9 cellular contexts compared by ENCODE assay signal in the genomic region with DNA sequence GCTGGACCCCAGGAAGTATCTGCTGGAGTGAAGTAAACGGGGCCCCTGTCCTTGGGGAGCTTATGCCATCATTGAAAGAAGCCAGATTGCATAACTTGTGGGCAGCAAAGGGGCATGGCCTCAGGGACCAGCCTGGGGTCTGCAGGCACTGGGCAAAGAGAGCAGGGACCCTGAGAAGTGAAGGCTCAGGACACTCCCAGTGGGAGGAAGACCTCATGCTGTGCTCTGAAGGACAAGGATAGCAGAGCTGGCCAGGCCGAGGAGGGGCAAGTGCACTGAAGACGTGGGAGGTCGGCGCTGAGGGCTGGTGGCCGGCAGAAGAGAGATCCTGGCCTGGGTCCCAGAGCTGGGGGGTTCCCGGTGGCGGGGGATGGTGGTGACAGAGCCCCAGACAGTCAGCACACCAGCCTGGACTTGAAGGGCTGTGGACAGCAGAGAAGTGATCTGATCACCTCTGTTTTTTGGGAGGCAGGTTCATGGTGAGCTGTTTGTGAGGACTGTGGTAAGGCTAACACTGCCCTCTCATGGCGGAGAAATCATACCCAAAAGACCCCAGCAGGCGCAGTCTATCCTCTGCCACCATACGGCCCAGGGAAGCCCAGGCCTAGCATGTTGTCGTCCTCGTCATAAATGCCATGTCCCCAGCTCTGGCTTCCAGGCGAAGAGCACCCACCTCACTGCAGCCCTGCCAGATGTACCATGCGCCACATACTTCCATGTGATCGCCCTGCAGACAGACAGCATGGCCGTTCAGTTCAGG. TPM values are rescaled to one million over a fixed set of nuclear protein-coding genes. Genes with fewer than 3 reads are reported as not detected.
DNase-seq lines count a peak whose midpoint lies in the region; ATAC-seq and TF ChIP-seq lines count a peak whose summit lies in the region.
"Had no signal": no experiment of that assay in that cellular context is flagged by ENCODE, and none has a peak within 500 bp of the region (broad histone marks: within the 10 kb centered on the region; RNA-seq: fewer than 3 reads in every experiment).

No MANE protein-coding gene starts in this region.

- RAD21 ChIA-PET in HCT116 (lab: Charles Lee; ENCODE audit: low non-redundant PET in 1 of 2, low total read pairs in 2 of 2, uncharacterized antibody in 2 of 2, unreplicated experiment in 2 of 2) = interaction anchor here (0.7 to 1.4 kb wide), 3 partner anchors 29 to 222 kb away, joined by 3 to 4 read pairs (median 4); partner anchors contain the start of gene ODAD4 (in 1 of the 2)

- no peak for TF ChIP-seq POLR2A in HCT116 (IDR thresholded peaks at IDR 0.05; ENCODE audit: borderline replicate concordance, extremely low read depth, insufficient read depth, insufficient read length)

- H3K79me2 ChIP-seq in HCT116 (ENCODE audit: insufficient read depth, low read length) = no peaks in the 10 kb centered on the region
- no peaks in the 10 kb centered on the region for H3K79me2 ChIP-seq in smooth muscle cell (ENCODE audit: low read depth)

- no peaks in the 10 kb centered on the region for H3F3A ChIP-seq in smooth muscle cell (ENCODE audit: low read depth)

- peak; percentile 81 for TF ChIP-seq RAD21 in HCT116 (IDR thresholded peaks at IDR 0.05; ENCODE audit: low read depth)

- H3K4me1 ChIP-seq in HCT116 (ENCODE audit: control insufficient read depth in 1 of 2, insufficient read depth in 2 of 2, low read length in 2 of 2) = no peaks in the 10 kb centered on the region
- H3K4me1 ChIP-seq in RWPE2 (ENCODE audit: insufficient read depth, poor library complexity, severe bottlenecking) = no peaks in the 10 kb centered on the region
- H3K4me1 ChIP-seq in smooth muscle cell (ENCODE audit: low read depth) = peaks cover 9% of the 10 kb centered on the region

- no peaks in the 10 kb centered on the region for H3K9me3 ChIP-seq in HCT116 (ENCODE audit: control insufficient read depth in 1 of 2, insufficient read depth in 1 of 2, low read depth in 1 of 2, low read length in 2 of 2)
- H3K9me3 ChIP-seq in RWPE2 (ENCODE audit: severe bottlenecking) = no peaks in the 10 kb centered on the region
- no peaks in the 10 kb centered on the region for H3K9me3 ChIP-seq in smooth muscle cell (replicated peaks; ENCODE audit: low read depth)

- peaks cover 16% of the 10 kb centered on the region for H3K4me1 Mint-ChIP-seq in CD14-positive monocyte

- CTCF ChIA-PET in HCT116 (lab: Charles Lee) = interaction anchor here (0.6 to 1.8 kb wide), 5 partner anchors 29 to 264 kb away, joined by 3 to 6 read pairs (median 4); partner anchors contain the start of gene ODAD4

- ATAC-seq in HCT116 (peak; percentile 86), RWPE2 (ENCODE audit: low read depth) (peak; percentile 40), GM19328 (IDR thresholded peaks at IDR 0.05; ENCODE audit: unreplicated experiment) (no peak)

- H3K4me3 ChIP-seq in HCT116 (replicated peaks in 1 of 2; ENCODE audit: low read depth in 1 of 2, low read length in 2 of 2) (no peak overlapping the region), RWPE2 (ENCODE audit: severe bottlenecking) (no peak overlapping the region), smooth muscle cell (no peak overlapping the region)
- H3K4me3 ChIP-seq: lung had no signal

- H3K27me3 ChIP-seq in HCT116 (ENCODE audit: insufficient read depth, low read length) (no peaks in the 10 kb centered on the region), RWPE2 (ENCODE audit: insufficient read depth, poor library complexity, severe bottlenecking) (no peaks in the 10 kb centered on the region), smooth muscle cell (ENCODE audit: low read depth) (no peaks in the 10 kb centered on the region)

- POLR2A ChIA-PET in HCT116 (lab: Charles Lee) = interaction anchor here (0.8 to 1.1 kb wide), 2 partner anchors 29 to 270 kb away, joined by 3 to 4 read pairs; partner anchors contain the start of gene ODAD4

- TF ChIP-seq CTCF in HCT116 (IDR thresholded peaks at IDR 0.05 in 2 of 3, conservative IDR thresholded peaks at IDR 0.05 in 1 of 3; ENCODE audit: borderline replicate concordance in 1 of 3, insufficient read depth in 1 of 3, low read depth in 2 of 3, low read length in 2 of 3) (peak; percentile 37 to 46 (median 44); a peak in 5 of 6 replicates), RWPE2 (IDR thresholded peaks at IDR 0.05; ENCODE audit: poor library complexity, severe bottlenecking) (peak; percentile 41), smooth muscle cell (IDR thresholded peaks at IDR 0.05; ENCODE audit: borderline replicate concordance, insufficient read depth, poor library complexity, severe bottlenecking) (peak; percentile 28), CD14-positive monocyte (IDR thresholded peaks at IDR 0.05) (no peak)

- H3K36me3 ChIP-seq in HCT116 (ENCODE audit: control insufficient read depth in 1 of 2, insufficient read depth in 2 of 2, low read length in 2 of 2) = no peaks in the 10 kb centered on the region
- H3K36me3 ChIP-seq in RWPE2 (ENCODE audit: low read depth) = no peaks in the 10 kb centered on the region
- no peaks in the 10 kb centered on the region for H3K36me3 ChIP-seq in smooth muscle cell (ENCODE audit: low read depth)

- no peak overlapping the region for H2AFZ ChIP-seq in HCT116 (ENCODE audit: low read depth, low read length, poor library complexity, severe bottlenecking)
- no peak overlapping the region for H2AFZ ChIP-seq in smooth muscle cell (ENCODE audit: low read depth)

- peak overlapping the region in 1 of 2 donors; percentile 16 for H3K4me3 Mint-ChIP-seq in CD14-positive monocyte

- H4K20me1 ChIP-seq in HCT116 (ENCODE audit: insufficient read depth) (no peaks in the 10 kb centered on the region), smooth muscle cell (ENCODE audit: low read depth) (no peaks in the 10 kb centered on the region)

- H3K9ac ChIP-seq in HCT116 (ENCODE audit: low read length) (no peak overlapping the region), smooth muscle cell (ENCODE audit: low read depth) (peak overlapping the region; percentile 31)

- H3K27me3 Mint-ChIP-seq in CD14-positive monocyte (ENCODE audit: low read depth in 3 of 3) = no peaks in the 10 kb centered on the region

- DNase-seq in AG20443 (ENCODE audit: low spot score) (peak; percentile 64), HCT116 (ENCODE audit: low read depth, low spot score) (peak; percentile 27), RWPE2 (ENCODE audit: low spot score) (no peak), fibroblast of the conjunctiva (ENCODE audit: low read depth) (peak; percentile 43), smooth muscle cell (lab: John Stamatoyannopoulos, UW; ENCODE audit: unreplicated experiment) (peak; percentile 11), CD14-positive monocyte (ENCODE audit: low spot score) (no peak)
- no peak for DNase-seq in activated CD8-positive, alpha-beta memory T cell treated with anti-CD3 and anti-CD28 coated beads, Interleukin-2, amount 50 U/mL, for 48 hours

- intact Hi-C loops in HCT116 (cut with micrococcal nuclease) = loop anchor here (5.0 kb wide), 1 partner anchor 143 kb away; no protein-coding TSS in a partner anchor
- intact Hi-C loops in CD14-positive monocyte (cut with micrococcal nuclease) = no loop called here

- no peak overlapping the region for H3K27ac ChIP-seq in HCT116 (ENCODE audit: low read depth, low read length)
- H3K27ac ChIP-seq in RWPE2 (ENCODE audit: poor library complexity, severe bottlenecking) = no peak overlapping the region
- H3K27ac ChIP-seq in smooth muscle cell (ENCODE audit: low read depth) = peak overlapping the region; percentile 62

- H3K9me3 Mint-ChIP-seq in CD14-positive monocyte = no peaks in the 10 kb centered on the region

- H3K4me2 ChIP-seq in HCT116 (ENCODE audit: low read length) (no peak overlapping the region), smooth muscle cell (peak overlapping the region; percentile 55)

- no peaks in the 10 kb centered on the region for H3K36me3 Mint-ChIP-seq in CD14-positive monocyte

- 46% methylated on average over 17 of the region's 17 CpGs for WGBS in smooth muscle cell (ENCODE audit: low lambda C conversion rate)

- BruUV-seq in HCT116 (replicated peaks; lab: Mats Ljungman, UMichigan) = no TSS peak

- H3K9me2 ChIP-seq in HCT116 (ENCODE audit: insufficient read depth) = no peaks in the 10 kb centered on the region

- peak overlapping the region in 2 of 7 donors; percentile 44 to 57 for H3K27ac Mint-ChIP-seq in CD14-positive monocyte

TF ChIP-seq in HCT116, 20 proteins besides CTCF, POLR2A, EP300 and RAD21 (continues in another document):
- TF ChIP-seq ELF1 (IDR thresholded peaks at IDR 0.05; ENCODE audit: borderline replicate concordance, low read depth) (no peak), MAX (IDR thresholded peaks at IDR 0.05) (no peak), SP1 (IDR thresholded peaks at IDR 0.05; ENCODE audit: low read depth) (no peak), POLR2AphosphoS5 (IDR thresholded peaks at IDR 0.05; ENCODE audit: low read depth, low read length) (no peak)

RNA-seq across cellular contexts. Expression of gene CNP, which starts 7.1 kb away (rescaled TPM):
- 51.2 TPM for total RNA-seq in HCT116 (2021; ENCODE audit: unreplicated experiment)
- polyA plus RNA-seq in HCT116 (2012) = 37.8 and 40.6 TPM in 2 replicates
- total RNA-seq in smooth muscle cell = 28.5 and 34.7 TPM in 2 replicates
- polyA plus RNA-seq in smooth muscle cell = 60.1 and 63.0 TPM in 2 replicates
- 10 to 100 TPM; 47.0 to 50.2 TPM for polyA plus RNA-seq in CD14-positive monocyte

RNA-seq across cellular contexts. Expression of gene ODAD4, which starts 29.1 kb away (rescaled TPM):
- 0.98 TPM for total RNA-seq in HCT116 (2021; ENCODE audit: unreplicated experiment)
- polyA plus RNA-seq in HCT116 (2012) = 0.64 and 1.1 TPM in 2 replicates
- total RNA-seq in smooth muscle cell = 1.5 and 1.7 TPM in 2 replicates
- 3.2 and 3.9 TPM in 2 replicates for polyA plus RNA-seq in smooth muscle cell
- under 1 TPM; 0.23 to 0.28 TPM for polyA plus RNA-seq in CD14-positive monocyte

RNA-seq across cellular contexts. Expression of gene ACLY, which starts 40.8 kb away (rescaled TPM):
- total RNA-seq in HCT116 (2021; ENCODE audit: unreplicated experiment) (222 TPM), smooth muscle cell (188 and 217 TPM in 2 replicates)
- polyA plus RNA-seq in HCT116 (2012) = 107 and 120 TPM in 2 replicates
- polyA plus RNA-seq in smooth muscle cell (119 and 172 TPM in 2 replicates), CD14-positive monocyte (10 to 100 TPM; 41.0 to 48.3 TPM)

RNA-seq across cellular contexts. Expression of gene DNAJC7, which starts 57.7 kb away (rescaled TPM):
- 113 TPM for total RNA-seq in HCT116 (2021; ENCODE audit: unreplicated experiment)
- 85.1 and 91.0 TPM in 2 replicates for polyA plus RNA-seq in HCT116 (2012)
- 44.5 and 69.5 TPM in 2 replicates for total RNA-seq in smooth muscle cell
- 44.7 and 61.5 TPM in 2 replicates for polyA plus RNA-seq in smooth muscle cell
- 10 to 100 TPM; 59.6 to 79.7 TPM for polyA plus RNA-seq in CD14-positive monocyte

Comparison
In these comparisons a context has a peak if more than half of its experiments do, and no peak if none do; other contexts are left out.
1. DNase-seq: peak in AG20443 (single experiment), HCT116 (single experiment), fibroblast of the conjunctiva (single experiment) and smooth muscle cell (single experiment); none in RWPE2 (single experiment), CD14-positive monocyte (single experiment) and activated CD8-positive, alpha-beta memory T cell treated with anti-CD3 and anti-CD28 coated beads, Interleukin-2, amount 50 U/mL, for 48 hours (single experiment).